10 cellular contexts compared by ENCODE assay signal in the genomic region with DNA sequence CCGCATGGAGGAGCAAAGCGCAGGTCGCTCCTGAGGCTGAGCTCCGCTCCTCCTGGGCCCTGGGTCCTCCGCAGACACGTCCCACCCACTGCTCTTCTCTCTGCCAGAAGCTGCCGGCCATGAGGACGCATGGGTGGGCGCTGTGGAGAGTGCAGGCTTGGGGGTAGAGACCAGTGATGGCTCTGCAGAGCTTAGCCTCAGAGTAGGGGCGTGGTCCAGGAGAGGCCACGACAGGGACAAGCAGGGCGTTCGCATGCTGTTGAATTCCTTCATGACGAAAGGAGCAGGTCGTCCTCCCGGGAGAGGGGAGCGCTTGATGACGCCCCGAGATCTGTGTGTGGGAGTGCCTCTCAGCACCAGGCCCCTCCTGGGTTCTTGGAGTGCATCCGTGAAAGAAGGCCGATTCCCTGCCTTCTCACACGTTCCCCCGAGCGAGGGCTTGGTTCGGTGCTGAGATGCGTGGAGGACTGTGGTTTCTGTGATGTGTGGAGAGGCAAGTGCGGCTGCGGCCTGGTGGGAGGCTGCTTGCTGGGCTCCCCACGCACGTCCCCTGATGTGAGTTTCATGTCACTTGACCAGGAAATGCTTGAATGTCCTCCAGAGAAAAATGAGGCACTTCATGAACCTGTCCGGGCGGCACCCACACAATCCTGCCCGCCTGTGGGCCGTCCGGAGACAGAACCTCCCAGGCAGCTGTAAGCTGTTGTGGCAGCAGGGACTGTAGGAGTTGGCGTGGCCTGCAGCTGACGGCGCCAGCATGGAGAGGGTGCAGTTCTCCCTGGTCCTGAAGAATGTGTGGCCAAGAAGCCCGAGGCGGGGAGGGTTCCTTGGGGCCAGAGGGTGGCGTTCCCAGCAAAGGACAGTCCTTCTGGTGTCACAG. TPM values are rescaled to one million over a fixed set of nuclear protein-coding genes. Genes with fewer than 3 reads are reported as not detected.
A peak's percentile ranks its signal among the peaks of the same experiment; 100 is the strongest.
DNase-seq lines count a peak whose midpoint lies in the region; ATAC-seq, FAIRE-seq and TF ChIP-seq lines count a peak whose summit lies in the region.
"Had no signal": no experiment of that assay in that cellular context is flagged by ENCODE, and none has a peak within 500 bp of the region (broad histone marks: within the 10 kb centered on the region; RNA-seq: fewer than 3 reads in every experiment).

No MANE protein-coding gene starts in this region.

- WGBS in gastroesophageal sphincter (ENCODE audit: low coverage in 1 of 2), 2 donors = 20 to 70% methylated on average over 1 to 13 of the region's 41 CpGs

- DNase-seq in activated T-helper 1 cell treated with anti-CD3 and anti-CD28 coated beads, Interleukin-12 subunit alpha, Interleukin-12 subunit beta, Interleukin-2, Interleukin-4 antibody, amounts not matched to agents 30 ng/mL and 10 ng/mL and 1 ng/mL, durations not matched to agents 14 hours and 24 hours and 36 hours (ENCODE audit: low spot score) = no peak
- DNase-seq in GM20000 (ENCODE audit: low spot score) (no peak), GM12891 (ENCODE audit: insufficient read length, low spot score) (no peak), left lobe of liver (ENCODE audit: low spot score) (no peak), cerebellum (ENCODE audit: low spot score) (no peak)
- DNase-seq: NCI-H146; stimulated activated CD4-positive, alpha-beta T cell treated with anti-CD3 and anti-CD28 coated beads, Interleukin-15, amount 100 ng/mL, for 24 hours had no signal

- H3K9ac ChIP-seq in skeletal muscle satellite cell (ENCODE audit: low read depth, low read length) = peak overlapping the region; percentile 94

- H3K36me3 ChIP-seq in HEK293 (ENCODE audit: control insufficient read depth in 2 of 2, insufficient read depth in 1 of 2, low read length in 2 of 2) (peaks cover 10 to 68% of the 10 kb centered on the region in 2 experiments), gastroesophageal sphincter (peaks cover 0 to 32% of the 10 kb centered on the region in 2 donors), skeletal muscle satellite cell (ENCODE audit: insufficient read depth, low read length) (peaks cover 41% of the 10 kb centered on the region)

- H3K4me3 ChIP-seq in HEK293 (ENCODE audit: low read depth, low read length) (no peak overlapping the region), gastroesophageal sphincter (peak overlapping the region in 1 of 2 donors; percentile 51), skeletal muscle satellite cell (ENCODE audit: low read length) (peak overlapping the region; percentile 71)

- peak overlapping the region; percentile 99 for H3K4me2 ChIP-seq in skeletal muscle satellite cell (ENCODE audit: low read length)

- intact Hi-C loops in activated T-helper 1 cell treated with anti-CD3 and anti-CD28 coated beads, Interleukin-12 subunit alpha, Interleukin-12 subunit beta, Interleukin-2, Interleukin-4 antibody, amounts not matched to agents 30 ng/mL and 10 ng/mL and 1 ng/mL, durations not matched to agents 14 hours and 24 hours and 36 hours (cut with micrococcal nuclease) = no loop called here

- TF ChIP-seq POLR2A in gastroesophageal sphincter (IDR thresholded peaks at IDR 0.05) (no peak), GM12891 (IDR thresholded peaks at IDR 0.05; ENCODE audit: low read depth, low read length) (no peak)

- H3K9me3 ChIP-seq in HEK293 (ENCODE audit: control insufficient read depth, insufficient read depth, low read depth, low read length) (no peaks in the 10 kb centered on the region), gastroesophageal sphincter (no peaks in the 10 kb centered on the region), skeletal muscle satellite cell (replicated peaks; ENCODE audit: low read length) (no peaks in the 10 kb centered on the region)

- TF ChIP-seq CTCF in HEK293 (tag by site-specific recombination; IDR thresholded peaks at IDR 0.05) (no peak), gastroesophageal sphincter (IDR thresholded peaks at IDR 0.05) (no peak), GM20000 (IDR thresholded peaks at IDR 0.05; ENCODE audit: extremely low read depth, missing control alignments) (no peak)

- TF ChIP-seq EP300 in gastroesophageal sphincter (IDR thresholded peaks at IDR 0.05) = no peak

- CTCF ChIA-PET in HEK293 (lab: Yijun Ruan, JAX) = interaction anchor here (4.5 kb wide), 1 partner anchor 21 kb away, joined by 29 read pairs; no protein-coding TSS in a partner anchor

- H3K9me3 Mint-ChIP-seq in activated T-helper 1 cell treated with anti-CD3 and anti-CD28 coated beads, Interleukin-12 subunit alpha, Interleukin-12 subunit beta, Interleukin-2, Interleukin-4 antibody, amounts not matched to agents 30 ng/mL and 10 ng/mL and 1 ng/mL, durations not matched to agents 14 hours and 24 hours and 36 hours = no peaks in the 10 kb centered on the region

- H3K4me1 ChIP-seq in HEK293 (ENCODE audit: control insufficient read depth, insufficient read depth, low read length) (peaks cover 4% of the 10 kb centered on the region; the same call in 1 of the 2 replicates), gastroesophageal sphincter (peaks cover 0 to 74% (median 42%) of the 10 kb centered on the region in 3 donors), skeletal muscle satellite cell (ENCODE audit: control insufficient read depth, insufficient read depth, low read length) (peaks cover 44% of the 10 kb centered on the region)

- no peaks in the 10 kb centered on the region for H3K27me3 ChIP-seq in gastroesophageal sphincter
- H3K27me3 ChIP-seq in skeletal muscle satellite cell (ENCODE audit: control insufficient read depth, insufficient read depth, low read length) = no peaks in the 10 kb centered on the region

- POLR2A ChIA-PET in HEK293 (lab: Yijun Ruan, JAX) = no interaction called here

- H3K4me1 Mint-ChIP-seq in activated T-helper 1 cell treated with anti-CD3 and anti-CD28 coated beads, Interleukin-12 subunit alpha, Interleukin-12 subunit beta, Interleukin-2, Interleukin-4 antibody, amounts not matched to agents 30 ng/mL and 10 ng/mL and 1 ng/mL, durations not matched to agents 14 hours and 24 hours and 36 hours (ENCODE audit: low read depth) = peaks cover 49% of the 10 kb centered on the region

- peak overlapping the region; percentile 96 for H3K4me3 Mint-ChIP-seq in activated T-helper 1 cell treated with anti-CD3 and anti-CD28 coated beads, Interleukin-12 subunit alpha, Interleukin-12 subunit beta, Interleukin-2, Interleukin-4 antibody, amounts not matched to agents 30 ng/mL and 10 ng/mL and 1 ng/mL, durations not matched to agents 14 hours and 24 hours and 36 hours

- H3K27ac ChIP-seq in HEK293 (ENCODE audit: extremely low read depth, low read depth, low read length) = 0 out of 2 replicates have a peak overlapping the region, but pooled peaks have one; percentile 22
- H3K27ac ChIP-seq in gastroesophageal sphincter = peak overlapping the region in 3 of 4 donors; percentile 69 to 77 (median 69)

- no peak for FAIRE-seq in GM12891 (lab: Jason Lieb, UNC)

- H3K36me3 Mint-ChIP-seq in activated T-helper 1 cell treated with anti-CD3 and anti-CD28 coated beads, Interleukin-12 subunit alpha, Interleukin-12 subunit beta, Interleukin-2, Interleukin-4 antibody, amounts not matched to agents 30 ng/mL and 10 ng/mL and 1 ng/mL, durations not matched to agents 14 hours and 24 hours and 36 hours (ENCODE audit: low read depth) = peaks cover 45% of the 10 kb centered on the region

- H3K27me3 Mint-ChIP-seq in activated T-helper 1 cell treated with anti-CD3 and anti-CD28 coated beads, Interleukin-12 subunit alpha, Interleukin-12 subunit beta, Interleukin-2, Interleukin-4 antibody, amounts not matched to agents 30 ng/mL and 10 ng/mL and 1 ng/mL, durations not matched to agents 14 hours and 24 hours and 36 hours (ENCODE audit: insufficient read depth) = peaks cover 4% of the 10 kb centered on the region

- ATAC-seq in gastroesophageal sphincter (no peak), left lobe of liver (no peak)

- no peak overlapping the region for H3K27ac Mint-ChIP-seq in activated T-helper 1 cell treated with anti-CD3 and anti-CD28 coated beads, Interleukin-12 subunit alpha, Interleukin-12 subunit beta, Interleukin-2, Interleukin-4 antibody, amounts not matched to agents 30 ng/mL and 10 ng/mL and 1 ng/mL, durations not matched to agents 14 hours and 24 hours and 36 hours

RNA-seq across cellular contexts. Expression of gene SF3A2, which starts 4.5 kb away (rescaled TPM):
- total RNA-seq in activated T-helper 1 cell treated with anti-CD3 and anti-CD28 coated beads, Interleukin-12 subunit alpha, Interleukin-12 subunit beta, Interleukin-2, Interleukin-4 antibody, amounts not matched to agents 30 ng/mL and 10 ng/mL and 1 ng/mL, durations not matched to agents 14 hours and 24 hours and 36 hours = 153 and 169 TPM in 2 replicates
- total RNA-seq in gastroesophageal sphincter (10 to 100 TPM; 27.5 to 40.3 (median 37.4) TPM), left lobe of liver (19.0 TPM), cerebellum (46.6 TPM)
- 25.3 and 25.8 TPM in 2 replicates for total RNA-seq in skeletal muscle satellite cell (2012; rRNA removed)
- 66.1 TPM for polyA plus RNA-seq in GM12891 (2012; ENCODE audit: low read depth, missing spikeins)

RNA-seq across cellular contexts. Expression of gene PLEKHJ1, which starts 5.0 kb away (rescaled TPM):
- total RNA-seq in activated T-helper 1 cell treated with anti-CD3 and anti-CD28 coated beads, Interleukin-12 subunit alpha, Interleukin-12 subunit beta, Interleukin-2, Interleukin-4 antibody, amounts not matched to agents 30 ng/mL and 10 ng/mL and 1 ng/mL, durations not matched to agents 14 hours and 24 hours and 36 hours = 67.5 and 68.2 TPM in 2 replicates
- total RNA-seq in gastroesophageal sphincter (10 to 100 TPM; 41.6 to 56.7 (median 51.7) TPM), left lobe of liver (41.3 TPM), cerebellum (28.1 TPM)
- total RNA-seq in skeletal muscle satellite cell (2012; rRNA removed) = 32.4 and 40.4 TPM in 2 replicates
- polyA plus RNA-seq in GM12891 (2012; ENCODE audit: low read depth, missing spikeins) = 66.6 TPM

RNA-seq across cellular contexts. Expression of gene AMH, which starts 8.0 kb away (rescaled TPM):
- total RNA-seq in activated T-helper 1 cell treated with anti-CD3 and anti-CD28 coated beads, Interleukin-12 subunit alpha, Interleukin-12 subunit beta, Interleukin-2, Interleukin-4 antibody, amounts not matched to agents 30 ng/mL and 10 ng/mL and 1 ng/mL, durations not matched to agents 14 hours and 24 hours and 36 hours = 2.2 and 4.5 TPM in 2 replicates
- total RNA-seq in gastroesophageal sphincter = 1 to 10 TPM in 1 of 4 donors, under 1 TPM in 3; 0.23 to 1.2 (median 0.47) TPM
- total RNA-seq in skeletal muscle satellite cell (2012; rRNA removed) = 0.76 and 1.1 TPM in 2 replicates
- polyA plus RNA-seq in GM12891 (2012; ENCODE audit: low read depth, missing spikeins) = 0.19 TPM
- total RNA-seq in left lobe of liver = 0.93 TPM
- 1.6 TPM for total RNA-seq in cerebellum

RNA-seq across cellular contexts. Expression of gene JSRP1, which starts 15.1 kb away (rescaled TPM):
- total RNA-seq in activated T-helper 1 cell treated with anti-CD3 and anti-CD28 coated beads, Interleukin-12 subunit alpha, Interleukin-12 subunit beta, Interleukin-2, Interleukin-4 antibody, amounts not matched to agents 30 ng/mL and 10 ng/mL and 1 ng/mL, durations not matched to agents 14 hours and 24 hours and 36 hours = 0.34 TPM in 1 of 2 replicates, not detected in the other
- under 1 TPM in 1 of 4 donors, not detected in 3; 0.37 TPM for total RNA-seq in gastroesophageal sphincter
- 2.3 and 9.4 TPM in 2 replicates for total RNA-seq in skeletal muscle satellite cell (2012; rRNA removed)
- polyA plus RNA-seq in GM12891 (2012; ENCODE audit: low read depth, missing spikeins) = 0.41 TPM
- total RNA-seq in left lobe of liver = 0.18 TPM
- total RNA-seq in cerebellum = not detected

RNA-seq across cellular contexts. Expression of gene PEAK3, which starts 40.9 kb away (rescaled TPM):
- 0.07 and 0.16 TPM in 2 replicates for total RNA-seq in activated T-helper 1 cell treated with anti-CD3 and anti-CD28 coated beads, Interleukin-12 subunit alpha, Interleukin-12 subunit beta, Interleukin-2, Interleukin-4 antibody, amounts not matched to agents 30 ng/mL and 10 ng/mL and 1 ng/mL, durations not matched to agents 14 hours and 24 hours and 36 hours
- total RNA-seq in gastroesophageal sphincter (1 to 10 TPM in 1 of 4 donors, under 1 TPM in 2, not detected in 1; 0.16 to 1.3 (median 0.27) TPM), left lobe of liver (0.28 TPM), cerebellum (not detected)
- total RNA-seq in skeletal muscle satellite cell (2012; rRNA removed) = not detected in 2 replicates
- polyA plus RNA-seq in GM12891 (2012; ENCODE audit: low read depth, missing spikeins) = 0.49 TPM
